18 cellular contexts compared by ENCODE assay signal in genomic region chr4:36046026-36046425, GRCh38.
DNase-seq lines count a peak whose midpoint lies in the region; ATAC-seq lines count a peak whose summit lies in the region.
"Had no signal": no experiment of that assay in that cellular context is flagged by ENCODE, and none has a peak within 500 bp of the region (broad histone marks: within the 10 kb centered on the region; RNA-seq: fewer than 3 reads in every experiment).

No MANE protein-coding gene starts in this region.

- H3K27me3 Mint-ChIP-seq in activated naive CD8-positive, alpha-beta T cell treated with anti-CD3 and anti-CD28 coated beads, Interleukin-2, amount 50 U/mL, for 24 hours = no peaks in the 10 kb centered on the region
- H3K27me3 Mint-ChIP-seq in activated CD4-positive, alpha-beta T cell treated with anti-CD3 and anti-CD28 coated beads, Interleukin-2, amount 10 ng/mL, durations not matched to agents 24 days and 14 days = no peaks in the 10 kb centered on the region
- H3K27me3 Mint-ChIP-seq: CD8-positive, alpha-beta memory T cell had no signal

- DNase-seq in Caki2 (ENCODE audit: low read depth) = peak; percentile 33
- DNase-seq in left kidney (ENCODE audit: low read depth, low spot score) = peak; percentile 23
- DNase-seq in activated naive CD8-positive, alpha-beta T cell treated with anti-CD3 and anti-CD28 coated beads, Interleukin-2, amount 50 U/mL, for 24 hours = no peak
- no peak for DNase-seq in activated CD4-positive, alpha-beta T cell treated with anti-CD3 and anti-CD28 coated beads, Interleukin-2, amount 10 ng/mL, durations not matched to agents 24 days and 14 days
- DNase-seq: 8988T; AML-193; Calu3; CD8-positive, alpha-beta memory T cell; DMS 273 treated with DMSO at 0.1 percent for 48 hours; DMS79 treated with DMSO at 0.1 percent for 48 hours; GDM1; GM23248 had no signal

- in situ Hi-C loops in Caki2 (cut with HindIII; ENCODE audit: low pct_unique_long_range_greater_than_20kb, low sequenced_read_pairs) = no loop called here

- no peaks in the 10 kb centered on the region for H3K36me3 Mint-ChIP-seq in activated naive CD8-positive, alpha-beta T cell treated with anti-CD3 and anti-CD28 coated beads, Interleukin-2, amount 50 U/mL, for 24 hours (ENCODE audit: low read depth)
- H3K36me3 Mint-ChIP-seq in activated CD4-positive, alpha-beta T cell treated with anti-CD3 and anti-CD28 coated beads, Interleukin-2, amount 10 ng/mL, durations not matched to agents 24 days and 14 days (ENCODE audit: low read depth) = no peaks in the 10 kb centered on the region

- H3K9me3 Mint-ChIP-seq in activated naive CD8-positive, alpha-beta T cell treated with anti-CD3 and anti-CD28 coated beads, Interleukin-2, amount 50 U/mL, for 24 hours = no peaks in the 10 kb centered on the region
- H3K9me3 Mint-ChIP-seq in activated CD4-positive, alpha-beta T cell treated with anti-CD3 and anti-CD28 coated beads, Interleukin-2, amount 10 ng/mL, durations not matched to agents 24 days and 14 days = no peaks in the 10 kb centered on the region

- ATAC-seq in GM18861 (IDR thresholded peaks at IDR 0.05; ENCODE audit: unreplicated experiment) (peak; percentile 39), HG03354 (IDR thresholded peaks at IDR 0.05; ENCODE audit: poor library complexity, severe bottlenecking, unreplicated experiment) (peak; percentile 55), GM21737 (IDR thresholded peaks at IDR 0.05; ENCODE audit: unreplicated experiment) (no peak), HG03457 (IDR thresholded peaks at IDR 0.05; ENCODE audit: unreplicated experiment) (no peak)
- ATAC-seq in activated naive CD8-positive, alpha-beta T cell treated with anti-CD3 and anti-CD28 coated beads, Interleukin-2, amount 50 U/mL, for 24 hours = no peak
- ATAC-seq: HCT116, K562 had no signal

- H3K27ac Mint-ChIP-seq in activated naive CD8-positive, alpha-beta T cell treated with anti-CD3 and anti-CD28 coated beads, Interleukin-2, amount 50 U/mL, for 24 hours = no peak overlapping the region
- no peak overlapping the region for H3K27ac Mint-ChIP-seq in activated CD4-positive, alpha-beta T cell treated with anti-CD3 and anti-CD28 coated beads, Interleukin-2, amount 10 ng/mL, durations not matched to agents 24 days and 14 days

- H3K4me3 Mint-ChIP-seq in activated naive CD8-positive, alpha-beta T cell treated with anti-CD3 and anti-CD28 coated beads, Interleukin-2, amount 50 U/mL, for 24 hours = no peak overlapping the region
- H3K4me3 Mint-ChIP-seq in activated CD4-positive, alpha-beta T cell treated with anti-CD3 and anti-CD28 coated beads, Interleukin-2, amount 10 ng/mL, durations not matched to agents 24 days and 14 days = no peak overlapping the region
- H3K4me3 Mint-ChIP-seq: CD8-positive, alpha-beta memory T cell had no signal

- intact Hi-C loops in activated CD4-positive, alpha-beta T cell treated with anti-CD3 and anti-CD28 coated beads, Interleukin-2, amount 10 ng/mL, durations not matched to agents 24 days and 14 days (cut with micrococcal nuclease) = no loop called here

- H3K4me1 Mint-ChIP-seq in activated naive CD8-positive, alpha-beta T cell treated with anti-CD3 and anti-CD28 coated beads, Interleukin-2, amount 50 U/mL, for 24 hours = no peaks in the 10 kb centered on the region
- peaks cover 2% of the 10 kb centered on the region for H3K4me1 Mint-ChIP-seq in activated CD4-positive, alpha-beta T cell treated with anti-CD3 and anti-CD28 coated beads, Interleukin-2, amount 10 ng/mL, durations not matched to agents 24 days and 14 days
- H3K4me1 Mint-ChIP-seq: CD8-positive, alpha-beta memory T cell had no signal

Comparison
In these comparisons a context has a peak if more than half of its experiments do, and no peak if none do; other contexts are left out.
1. DNase-seq: peak in Caki2 (single experiment) and left kidney (single experiment); none in activated naive CD8-positive, alpha-beta T cell treated with anti-CD3 and anti-CD28 coated beads, Interleukin-2, amount 50 U/mL, for 24 hours (single experiment) and activated CD4-positive, alpha-beta T cell treated with anti-CD3 and anti-CD28 coated beads, Interleukin-2, amount 10 ng/mL, durations not matched to agents 24 days and 14 days (single experiment).
2. ATAC-seq: peak in GM18861 (single experiment) and HG03354 (single experiment); none in activated naive CD8-positive, alpha-beta T cell treated with anti-CD3 and anti-CD28 coated beads, Interleukin-2, amount 50 U/mL, for 24 hours (single experiment), GM21737 (single experiment) and HG03457 (single experiment).